In genomic region chr12:96907681-96908163, GRCh38 we compare ENCODE assay signal across 1 cellular context.
TF ChIP-seq lines count a peak whose summit lies in the region.

No MANE protein-coding gene starts in this region.

TF ChIP-seq in GM23338, 12 proteins besides CTCF, POLR2A, EP300 and RAD21 (continued from another document):
- no peak for TF ChIP-seq REST (IDR thresholded peaks at IDR 0.05; ENCODE audit: unreplicated experiment)
- TF ChIP-seq EZH2 (IDR thresholded peaks at IDR 0.05; ENCODE audit: low read depth, unreplicated experiment): no peak
- no peak for TF ChIP-seq ZNF114 (CRISPR knock-in tag; IDR thresholded peaks at IDR 0.05)
- no peak for TF ChIP-seq EZH2phosphoT487 (IDR thresholded peaks at IDR 0.05; ENCODE audit: unreplicated experiment)
- TF ChIP-seq NANOG (IDR thresholded peaks at IDR 0.05; ENCODE audit: borderline replicate concordance): no peak
- TF ChIP-seq JUNB (IDR thresholded peaks at IDR 0.05; ENCODE audit: unreplicated experiment): no peak
